Comparison of ENCODE assay signal across 1 cellular context in the genomic region with DNA sequence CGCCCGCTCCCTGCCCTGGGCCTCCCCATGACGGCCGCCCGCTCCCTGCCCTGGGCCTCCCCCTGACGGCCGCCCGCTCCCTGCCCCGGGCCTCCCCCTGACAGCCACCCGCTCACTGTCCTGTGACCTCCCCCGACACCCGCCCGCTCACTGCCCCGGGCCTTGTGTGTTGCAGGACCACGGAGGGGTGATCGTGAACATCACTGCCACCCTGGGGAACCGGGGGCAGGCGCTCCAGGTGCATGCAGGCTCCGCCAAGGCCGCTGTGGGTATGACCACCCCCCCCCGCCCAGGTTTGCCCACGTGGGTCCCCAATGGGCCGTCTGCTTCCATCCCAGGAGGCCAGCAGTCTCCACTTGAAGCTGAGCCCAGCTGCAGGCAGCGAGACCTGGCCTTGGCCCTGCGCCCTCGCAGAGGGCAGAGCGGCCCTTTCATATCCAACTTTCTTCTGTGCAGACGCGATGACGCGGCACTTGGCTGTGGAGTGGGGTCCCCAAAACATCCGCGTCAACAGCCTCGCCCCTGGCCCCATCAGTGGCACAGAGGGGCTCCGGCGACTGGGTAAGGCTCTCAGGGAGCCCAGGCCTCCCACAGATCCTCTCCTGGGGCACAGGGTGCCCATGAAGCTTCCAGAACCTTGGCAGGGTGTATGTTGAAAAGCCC.
TF ChIP-seq lines count a peak whose summit lies in the region.

No MANE protein-coding gene starts in this region.

TF ChIP-seq in K562, 482 proteins besides CTCF, POLR2A, EP300 and RAD21:
- TF ChIP-seq, protein P1, sequence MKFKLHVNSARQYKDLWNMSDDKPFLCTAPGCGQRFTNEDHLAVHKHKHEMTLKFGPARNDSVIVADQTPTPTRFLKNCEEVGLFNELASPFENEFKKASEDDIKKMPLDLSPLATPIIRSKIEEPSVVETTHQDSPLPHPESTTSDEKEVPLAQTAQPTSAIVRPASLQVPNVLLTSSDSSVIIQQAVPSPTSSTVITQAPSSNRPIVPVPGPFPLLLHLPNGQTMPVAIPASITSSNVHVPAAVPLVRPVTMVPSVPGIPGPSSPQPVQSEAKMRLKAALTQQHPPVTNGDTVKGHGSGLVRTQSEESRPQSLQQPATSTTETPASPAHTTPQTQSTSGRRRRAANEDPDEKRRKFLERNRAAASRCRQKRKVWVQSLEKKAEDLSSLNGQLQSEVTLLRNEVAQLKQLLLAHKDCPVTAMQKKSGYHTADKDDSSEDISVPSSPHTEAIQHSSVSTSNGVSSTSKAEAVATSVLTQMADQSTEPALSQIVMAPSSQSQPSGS (CRISPR knock-in tag; IDR thresholded peaks at IDR 0.05), result no peak
- TF ChIP-seq, protein P2, sequence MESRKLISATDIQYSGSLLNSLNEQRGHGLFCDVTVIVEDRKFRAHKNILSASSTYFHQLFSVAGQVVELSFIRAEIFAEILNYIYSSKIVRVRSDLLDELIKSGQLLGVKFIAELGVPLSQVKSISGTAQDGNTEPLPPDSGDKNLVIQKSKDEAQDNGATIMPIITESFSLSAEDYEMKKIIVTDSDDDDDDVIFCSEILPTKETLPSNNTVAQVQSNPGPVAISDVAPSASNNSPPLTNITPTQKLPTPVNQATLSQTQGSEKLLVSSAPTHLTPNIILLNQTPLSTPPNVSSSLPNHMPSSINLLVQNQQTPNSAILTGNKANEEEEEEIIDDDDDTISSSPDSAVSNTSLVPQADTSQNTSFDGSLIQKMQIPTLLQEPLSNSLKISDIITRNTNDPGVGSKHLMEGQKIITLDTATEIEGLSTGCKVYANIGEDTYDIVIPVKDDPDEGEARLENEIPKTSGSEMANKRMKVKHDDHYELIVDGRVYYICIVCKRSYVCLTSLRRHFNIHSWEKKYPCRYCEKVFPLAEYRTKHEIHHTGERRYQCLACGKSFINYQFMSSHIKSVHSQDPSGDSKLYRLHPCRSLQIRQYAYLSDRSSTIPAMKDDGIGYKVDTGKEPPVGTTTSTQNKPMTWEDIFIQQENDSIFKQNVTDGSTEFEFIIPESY (CRISPR knock-in tag; IDR thresholded peaks at IDR 0.05), result peak; percentile 17; the same call in 1 of the 2 replicates
- TF ChIP-seq RBFOX2 (IDR thresholded peaks at IDR 0.05; ENCODE audit: low read depth, low read length), result peak; percentile 32; the same call in 1 of the 2 replicates
- no peak for TF ChIP-seq ZBTB17 (CRISPR knock-in tag; IDR thresholded peaks at IDR 0.05)
